Comparison of ENCODE assay signal across 8 cellular contexts in genomic region chr5:142024771-142025304, GRCh38. TPM values are rescaled to one million over a fixed set of nuclear protein-coding genes. Genes with fewer than 3 reads are reported as not detected.
DNase-seq lines count a peak whose midpoint lies in the region; ATAC-seq and FAIRE-seq lines count a peak whose summit lies in the region.

No MANE protein-coding gene starts in this region.

- H3K27me3 ChIP-seq in NT2/D1 (ENCODE audit: insufficient read depth, insufficient read length) = no peaks in the 10 kb centered on the region

- peak overlapping the region; percentile 61 for H3K9ac ChIP-seq in NT2/D1 (ENCODE audit: insufficient read length, low read depth)

- 2 to 3% methylated on average over 20 to 23 of the region's 26 CpGs for WGBS in mesodermal cell (ENCODE audit: insufficient coverage in 2 of 2), 2 experiments

- peak; percentile 80 for DNase-seq in Caki2 (ENCODE audit: low read depth)
- peak; percentile 93 for DNase-seq in HTR-8/SVneo (ENCODE audit: insufficient read length, low spot score)
- peak; percentile 83 for DNase-seq in NT2/D1 (ENCODE audit: low read depth, low spot score)
- peak; percentile 62 for DNase-seq in activated CD8-positive, alpha-beta memory T cell treated with anti-CD3 and anti-CD28 coated beads, Interleukin-2, amount 50 U/mL, for 24 hours (ENCODE audit: extremely low read depth)
- DNase-seq in stimulated activated CD8-positive, alpha-beta memory T cell treated with anti-CD3 and anti-CD28 coated beads, Interleukin-15, amount 100 ng/mL, for 1 hour (ENCODE audit: low read depth) = peak; percentile 67

- H3K36me3 ChIP-seq in NT2/D1 (ENCODE audit: insufficient read depth, insufficient read length, low read length) (no peaks in the 10 kb centered on the region), mesodermal cell (ENCODE audit: control insufficient read depth, insufficient read depth, low read length) (no peaks in the 10 kb centered on the region)

- in situ Hi-C loops in Caki2 (cut with HindIII; ENCODE audit: low pct_unique_long_range_greater_than_20kb, low sequenced_read_pairs) = no loop called here

- peak overlapping the region; percentile 85 for H3K27ac ChIP-seq in mesodermal cell (ENCODE audit: low read depth, low read length, severe bottlenecking)

- H3K4me3 ChIP-seq in NT2/D1 (ENCODE audit: insufficient read length, low read depth) (peak overlapping the region; percentile 24), mesodermal cell (ENCODE audit: extremely low read depth, insufficient read depth, low read length, poor library complexity, severe bottlenecking) (peak overlapping the region; percentile 33)

- H3K9me3 ChIP-seq in NT2/D1 (ENCODE audit: insufficient read depth, low read length) (no peaks in the 10 kb centered on the region; the same call in 1 of the 2 replicates), mesodermal cell (ENCODE audit: control insufficient read depth, low read length) (peaks cover 6% of the 10 kb centered on the region)

- H3K4me1 ChIP-seq in NT2/D1 (ENCODE audit: insufficient read depth, insufficient read length) (no peaks in the 10 kb centered on the region), mesodermal cell (ENCODE audit: control insufficient read depth, insufficient read depth, low read length, poor library complexity, severe bottlenecking) (no peaks in the 10 kb centered on the region)

- FAIRE-seq in HTR-8/SVneo (lab: Jason Lieb, UNC) = peak; percentile 89
- FAIRE-seq in endometrium (lab: Jason Lieb, UNC) = peak; percentile 89

- ATAC-seq in GM21390 (IDR thresholded peaks at IDR 0.05; ENCODE audit: unreplicated experiment) = peak; percentile 100

RNA-seq across cellular contexts. Expression of gene GNPDA1, which starts 12.0 kb away (rescaled TPM):
- 112 and 123 TPM in 2 replicates for total RNA-seq in Caki2 (2014; rRNA removed; shearing (Covaris generic); ENCODE audit: low replicate concordance)
- polyA plus RNA-seq in mesodermal cell (2013, experiment 1 of 2) = 65.8 TPM
- 58.3 TPM for polyA plus RNA-seq in mesodermal cell (2013, experiment 2 of 2)

RNA-seq across cellular contexts. Expression of gene RNF14, which starts 55.9 kb away (rescaled TPM):
- 103 and 126 TPM in 2 replicates for total RNA-seq in Caki2 (2014; rRNA removed; shearing (Covaris generic); ENCODE audit: low replicate concordance)
- polyA plus RNA-seq in mesodermal cell (2013, experiment 1 of 2) = 44.8 TPM
- polyA plus RNA-seq in mesodermal cell (2013, experiment 2 of 2) = 46.8 TPM

Comparison
In these comparisons a context has a peak if more than half of its experiments do, and no peak if none do; other contexts are left out.
1. Peak in every context shown above with its lines: DNase-seq, ATAC-seq, H3K4me3 ChIP-seq and H3K27ac ChIP-seq.